ENCODE assay signal across 17 cellular contexts in the genomic region with DNA sequence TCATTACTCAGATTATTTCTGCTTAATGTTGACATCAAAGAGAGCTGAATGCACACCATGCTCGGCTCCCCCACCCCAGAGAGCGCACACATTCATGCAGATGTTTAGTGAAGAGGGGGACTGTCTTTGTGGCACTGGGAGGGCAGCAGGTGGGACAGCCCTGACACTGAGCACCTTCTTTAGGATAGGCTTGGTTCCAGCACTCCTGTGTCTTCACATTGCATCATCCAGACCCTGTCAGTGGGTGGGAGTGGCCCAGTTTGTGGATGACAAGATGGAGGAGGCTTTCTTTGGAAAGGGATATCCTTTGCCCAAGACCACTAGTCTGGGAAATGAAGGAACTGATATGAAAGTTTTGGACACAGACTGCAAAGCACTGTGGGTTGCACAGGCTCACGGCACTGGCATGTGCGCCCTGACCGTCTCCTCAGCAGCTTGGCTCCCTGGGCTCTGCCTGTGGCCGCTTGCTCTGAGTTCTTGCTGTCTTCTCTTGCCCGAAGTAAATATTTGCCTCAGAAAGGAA. TPM values are rescaled to one million over a fixed set of nuclear protein-coding genes. Genes with fewer than 3 reads are reported as not detected.
DNase-seq lines count a peak whose midpoint lies in the region; ATAC-seq and TF ChIP-seq lines count a peak whose summit lies in the region.
"Had no signal": no experiment of that assay in that cellular context is flagged by ENCODE, and none has a peak within 500 bp of the region (broad histone marks: within the 10 kb centered on the region; RNA-seq: fewer than 3 reads in every experiment).

No MANE protein-coding gene starts in this region.

- H4K20me1 ChIP-seq in GM23338 (replicated peaks; ENCODE audit: insufficient read depth) (peaks cover 8% of the 10 kb centered on the region), osteoblast (ENCODE audit: insufficient read depth, low read length) (peaks cover 4% of the 10 kb centered on the region)

- no peaks in the 10 kb centered on the region for H3K27me3 Mint-ChIP-seq in T-helper 2 cell treated with Interferon-gamma antibody and Interleukin-4, amounts not matched to agents 5 μg/mL and 100 μg/mL, for 36 hours (ENCODE audit: low read depth)
- H3K27me3 Mint-ChIP-seq in GM23338 (ENCODE audit: insufficient read depth, low read depth, poor library complexity): peaks cover 5% of the 10 kb centered on the region

- H3K4me3 ChIP-seq in GM23338: no peak overlapping the region
- no peak overlapping the region for H3K4me3 ChIP-seq in adipocyte (ENCODE audit: low read length)
- H3K4me3 ChIP-seq in muscle layer of colon (ENCODE audit: low read depth in 1 of 2, low read length in 2 of 2): no peak overlapping the region
- no peak overlapping the region for H3K4me3 ChIP-seq in osteoblast (ENCODE audit: insufficient read depth, low read length)
- H3K4me3 ChIP-seq: BLaER1 treated with 17β-estradiol and CSF1 and Interleukin-3, amounts not matched to agents 10 nM and 100 nM; thoracic aorta had no signal

- no peak overlapping the region for H3K27ac ChIP-seq in GM23338 (ENCODE audit: low read depth)
- peak overlapping the region; percentile 49 for H3K27ac ChIP-seq in muscle layer of colon (ENCODE audit: low read depth, low read length)
- H3K27ac ChIP-seq in osteoblast (ENCODE audit: low read depth, low read length): no peak overlapping the region
- H3K27ac ChIP-seq: foreskin keratinocyte, thoracic aorta had no signal

- H3K79me2 ChIP-seq in GM23338 (replicated peaks; ENCODE audit: insufficient read depth) (no peaks in the 10 kb centered on the region), osteoblast (ENCODE audit: insufficient read depth, low read length) (peaks cover 4% of the 10 kb centered on the region)

- peak overlapping the region; percentile 27 for H3K27ac Mint-ChIP-seq in T-helper 2 cell treated with Interferon-gamma antibody and Interleukin-4, amounts not matched to agents 5 μg/mL and 100 μg/mL, for 36 hours
- peak overlapping the region; percentile 87 for H3K27ac Mint-ChIP-seq in GM23338
- H3K27ac Mint-ChIP-seq: activated T-helper 2 cell treated with anti-CD3 and anti-CD28 coated beads, Interferon-gamma antibody, Interleukin-2, Interleukin-4, amounts not matched to agents 10 μg/mL and 5 μg/mL and 100 μg/mL, durations not matched to agents 14 hours and 24 hours and 36 hours; mesothelial cell of epicardium had no signal

- peaks cover 56% of the 10 kb centered on the region for H3K36me3 Mint-ChIP-seq in T-helper 2 cell treated with Interferon-gamma antibody and Interleukin-4, amounts not matched to agents 5 μg/mL and 100 μg/mL, for 36 hours (ENCODE audit: low read depth)
- H3K36me3 Mint-ChIP-seq in GM23338 (ENCODE audit: low read depth): peaks cover 68% of the 10 kb centered on the region

- DNase-seq in T-helper 2 cell treated with Interferon-gamma antibody and Interleukin-4, amounts not matched to agents 5 μg/mL and 100 μg/mL, for 36 hours (ENCODE audit: low spot score): no peak
- DNase-seq in T-helper 2 cell (no peak), GM23338 (ENCODE audit: low spot score) (no peak), adipocyte (ENCODE audit: low read depth) (no peak), osteoblast (ENCODE audit: insufficient read length, low spot score, missing footprints) (no peak), globus pallidus (ENCODE audit: low spot score) (no peak), SW 1271 (lab: John Stamatoyannopoulos, UW) (no peak)
- DNase-seq: anterior cingulate cortex, DMS 273 treated with DMSO at 0.1 percent for 48 hours, foreskin keratinocyte, NCI-H1105, NCI-H2171 had no signal

- TF ChIP-seq CTCF in GM23338 (conservative IDR thresholded peaks at IDR 0.05; ENCODE audit: low read depth in 2 of 2) (no peak), osteoblast (IDR thresholded peaks at IDR 0.05; ENCODE audit: extremely low read depth, low read depth, low read length) (no peak)

- H3K27me3 ChIP-seq in GM23338 (ENCODE audit: insufficient read depth) (no peaks in the 10 kb centered on the region), adipocyte (replicated peaks; ENCODE audit: control insufficient read depth, insufficient read depth, low read length) (no peaks in the 10 kb centered on the region), muscle layer of colon (ENCODE audit: control insufficient read depth in 1 of 2, insufficient read depth in 2 of 2, low read length in 2 of 2) (no peaks in the 10 kb centered on the region), osteoblast (ENCODE audit: insufficient read depth, low read length) (no peaks in the 10 kb centered on the region)
- H3K27me3 ChIP-seq: BLaER1 treated with 17β-estradiol and CSF1 and Interleukin-3, amounts not matched to agents 10 nM and 100 nM; foreskin keratinocyte had no signal

- H3F3A ChIP-seq in GM23338 (replicated peaks; ENCODE audit: low read depth): no peaks in the 10 kb centered on the region

- H3K4me1 ChIP-seq in GM23338 (ENCODE audit: insufficient read depth): no peaks in the 10 kb centered on the region
- peaks cover 15% of the 10 kb centered on the region for H3K4me1 ChIP-seq in adipocyte (ENCODE audit: control insufficient read depth, insufficient read depth, low read length)
- peaks cover 24% of the 10 kb centered on the region for H3K4me1 ChIP-seq in muscle layer of colon (ENCODE audit: insufficient read depth, low read length)
- H3K4me1 ChIP-seq in osteoblast (ENCODE audit: insufficient read depth, low read length): no peaks in the 10 kb centered on the region
- H3K4me1 ChIP-seq: BLaER1 treated with 17β-estradiol and CSF1 and Interleukin-3, amounts not matched to agents 10 nM and 100 nM; foreskin keratinocyte had no signal

- H3K4me2 ChIP-seq in GM23338 (no peak overlapping the region), osteoblast (ENCODE audit: insufficient read depth, low read length) (no peak overlapping the region)
- H3K4me2 ChIP-seq: BLaER1 treated with 17β-estradiol and CSF1 and Interleukin-3, amounts not matched to agents 10 nM and 100 nM had no signal

- H3K36me3 ChIP-seq in GM23338 (ENCODE audit: insufficient read depth) (peaks cover 4% of the 10 kb centered on the region), adipocyte (ENCODE audit: control insufficient read depth, insufficient read depth, low read length, severe bottlenecking) (peaks cover 74% of the 10 kb centered on the region), muscle layer of colon (ENCODE audit: insufficient read depth, low read length) (peaks cover 68% of the 10 kb centered on the region), osteoblast (ENCODE audit: insufficient read depth, low read length) (peaks cover 62% of the 10 kb centered on the region)

- H3K4me3 Mint-ChIP-seq in T-helper 2 cell treated with Interferon-gamma antibody and Interleukin-4, amounts not matched to agents 5 μg/mL and 100 μg/mL, for 36 hours: no peak overlapping the region
- no peak overlapping the region for H3K4me3 Mint-ChIP-seq in GM23338
- H3K4me3 Mint-ChIP-seq: mesothelial cell of epicardium had no signal

- no peak for ATAC-seq in GM23338
- ATAC-seq: foreskin keratinocyte had no signal

- H2AFZ ChIP-seq in GM23338 (no peak overlapping the region), osteoblast (ENCODE audit: low read length) (no peak overlapping the region)

- no peaks in the 10 kb centered on the region for H3K9me2 ChIP-seq in GM23338 (ENCODE audit: insufficient read depth)

- H3K9ac ChIP-seq in adipocyte (ENCODE audit: low read length) (peak overlapping the region; percentile 3), muscle layer of colon (ENCODE audit: low read length) (no peak overlapping the region)
- H3K9ac ChIP-seq: BLaER1 treated with 17β-estradiol and CSF1 and Interleukin-3, amounts not matched to agents 10 nM and 100 nM had no signal

- H3K9me3 ChIP-seq in adipocyte (ENCODE audit: control insufficient read depth, low read length) (no peaks in the 10 kb centered on the region), muscle layer of colon (ENCODE audit: low read length) (no peaks in the 10 kb centered on the region), osteoblast (ENCODE audit: low read depth, low read length) (no peaks in the 10 kb centered on the region)
- H3K9me3 ChIP-seq: BLaER1 treated with 17β-estradiol and CSF1 and Interleukin-3, amounts not matched to agents 10 nM and 100 nM; thoracic aorta had no signal

- peaks cover 1% of the 10 kb centered on the region for H3K4me1 Mint-ChIP-seq in T-helper 2 cell treated with Interferon-gamma antibody and Interleukin-4, amounts not matched to agents 5 μg/mL and 100 μg/mL, for 36 hours (ENCODE audit: low read depth)
- no peaks in the 10 kb centered on the region for H3K4me1 Mint-ChIP-seq in GM23338
- H3K4me1 Mint-ChIP-seq: mesothelial cell of epicardium had no signal

- no peaks in the 10 kb centered on the region for H3K9me3 Mint-ChIP-seq in T-helper 2 cell treated with Interferon-gamma antibody and Interleukin-4, amounts not matched to agents 5 μg/mL and 100 μg/mL, for 36 hours
- no peaks in the 10 kb centered on the region for H3K9me3 Mint-ChIP-seq in GM23338
- H3K9me3 Mint-ChIP-seq: activated T-helper 2 cell treated with anti-CD3 and anti-CD28 coated beads, Interferon-gamma antibody, Interleukin-2, Interleukin-4, amounts not matched to agents 10 μg/mL and 5 μg/mL and 100 μg/mL, durations not matched to agents 14 hours and 24 hours and 36 hours; mesothelial cell of epicardium had no signal

TF ChIP-seq in GM23338, 12 proteins besides CTCF, POLR2A, EP300 and RAD21:
- TF ChIP-seq EZH2 (IDR thresholded peaks at IDR 0.05; ENCODE audit: low read depth, unreplicated experiment): no peak
TF ChIP-seq in GM23338: peak in this region for 0.

RNA-seq across cellular contexts. Expression of a gene that starts 16.5 kb away (rescaled TPM):
- 27.5 and 36.4 TPM in 2 replicates for total RNA-seq in GM23338 (2014; rRNA removed; shearing (Covaris generic))
- 21.2 and 23.7 TPM in 2 replicates for polyA plus RNA-seq in GM23338 (2016; fragmentation: Nextera tagmentation; extraction: Ambion mirVana)
- 34.7 and 37.4 TPM in 2 replicates for total RNA-seq in osteoblast
